ENCODE assay signal across 24 cellular contexts in the genomic region with DNA sequence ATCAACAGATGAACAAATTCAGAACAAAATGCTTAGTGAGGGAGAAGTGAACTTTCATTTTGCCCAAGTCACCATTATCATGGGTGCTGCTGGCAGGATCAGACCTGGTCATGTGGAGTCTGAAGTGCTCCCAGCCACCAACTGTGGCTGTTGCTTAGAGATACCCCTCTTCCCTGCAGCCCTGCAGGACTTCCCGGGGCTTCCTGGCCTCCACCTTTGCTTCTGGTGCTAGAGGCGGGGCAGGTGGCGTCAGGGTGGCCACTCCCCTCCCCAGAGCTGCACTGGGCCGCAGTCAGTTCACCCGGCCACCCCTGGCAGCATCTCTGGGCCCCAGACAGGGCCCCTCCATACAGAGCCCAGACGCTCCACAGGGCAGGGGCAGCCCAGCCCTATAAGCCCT. TPM values are rescaled to one million over a fixed set of nuclear protein-coding genes. Genes with fewer than 3 reads are reported as not detected.
A peak's percentile ranks its signal among the peaks of the same experiment; 100 is the strongest.
DNase-seq lines count a peak whose midpoint lies in the region; ATAC-seq, FAIRE-seq and TF ChIP-seq lines count a peak whose summit lies in the region.
"Had no signal": no experiment of that assay in that cellular context is flagged by ENCODE, and none has a peak within 500 bp of the region (broad histone marks: within the 10 kb centered on the region; RNA-seq: fewer than 3 reads in every experiment).

No MANE protein-coding gene starts in this region.

- H3K9ac ChIP-seq in BLaER1 (peak overlapping the region; percentile 27; the same call in 1 of the 2 replicates), mammary epithelial cell (ENCODE audit: insufficient read depth, low read length) (no peak overlapping the region), kidney (ENCODE audit: low read length in 2 of 2) (no peak overlapping the region)

- 100% methylated on average over 1 of the region's 6 CpGs for WGBS in mammary epithelial cell (ENCODE audit: low coverage, missing lambda C conversion rate)

- H3K9me3 ChIP-seq in BLaER1 (no peaks in the 10 kb centered on the region), mammary epithelial cell (replicated peaks; ENCODE audit: insufficient read depth, low read length) (no peaks in the 10 kb centered on the region), kidney (ENCODE audit: control insufficient read depth in 1 of 2, low read length in 2 of 2) (no peaks in the 10 kb centered on the region)
- H3K9me3 ChIP-seq: breast epithelium, colonic mucosa, prostate gland had no signal

- intact Hi-C loops in mammary epithelial cell (cut with micrococcal nuclease) (loop anchor here (1.0 to 2.0 kb wide), 2 partner anchors 152 to 207 kb away; no protein-coding TSS in a partner anchor), MCF 10A (cut with micrococcal nuclease) (no loop called here), kidney (cut with DNase I) (no loop called here)

- H3K4me3 Mint-ChIP-seq in MCF 10A (ENCODE audit: unreplicated experiment): no peak overlapping the region
- H3K4me3 Mint-ChIP-seq: activated CD8-positive, alpha-beta memory T cell treated with anti-CD3 and anti-CD28 coated beads, Interleukin-2, amount 10 ng/mL, durations not matched to agents 7 days and 5 days; activated naive CD4-positive, alpha-beta T cell treated with anti-CD3 and anti-CD28 coated beads for 36 hours; CD4-positive, CD25-positive, alpha-beta regulatory T cell; effector memory CD8-positive, alpha-beta T cell; naive B cell; type B pancreatic cell had no signal

- CTCF ChIA-PET in mammary epithelial cell (lab: Charles Lee; ENCODE audit: low non-redundant PET) (no interaction called here), MCF 10A (lab: Yijun Ruan, JAX) (interaction anchor here (0.6 to 1.1 kb wide), 3 partner anchors 27 to 527 kb away, joined by 3 read pairs; no protein-coding TSS in a partner anchor)

- no peaks in the 10 kb centered on the region for H4K20me1 ChIP-seq in BLaER1
- H4K20me1 ChIP-seq in mammary epithelial cell (ENCODE audit: insufficient read depth, low read length): no peaks in the 10 kb centered on the region

- H3K4me1 ChIP-seq in BLaER1: peaks cover 85% of the 10 kb centered on the region
- peaks cover 16% of the 10 kb centered on the region for H3K4me1 ChIP-seq in mammary epithelial cell (ENCODE audit: insufficient read depth, low read length)
- peaks cover 0 to 6% of the 10 kb centered on the region in 2 donors for H3K4me1 ChIP-seq in kidney (ENCODE audit: control insufficient read depth in 1 of 2, insufficient read depth in 1 of 2, low read depth in 1 of 2, low read length in 2 of 2)

- H3K27ac ChIP-seq in BLaER1 (peak overlapping the region; percentile 85), mammary epithelial cell (ENCODE audit: insufficient read depth, low read depth, low read length) (no peak overlapping the region), kidney (ENCODE audit: low read depth in 2 of 2, low read length in 2 of 2) (no peak overlapping the region)
- H3K27ac ChIP-seq: breast epithelium, colonic mucosa, prostate gland had no signal

- dilution Hi-C loops in mammary epithelial cell (cut with HindIII; ENCODE audit: low sequenced_read_pairs): loop anchor here (5.0 kb wide), 2 partner anchors 80 to 225 kb away; no protein-coding TSS in a partner anchor

- H3K4me1 Mint-ChIP-seq in MCF 10A (ENCODE audit: insufficient read depth, unreplicated experiment): no peaks in the 10 kb centered on the region
- H3K4me1 Mint-ChIP-seq: activated CD8-positive, alpha-beta memory T cell treated with anti-CD3 and anti-CD28 coated beads, Interleukin-2, amount 10 ng/mL, durations not matched to agents 7 days and 5 days had no signal

- DNase-seq in COLO668 (lab: John Stamatoyannopoulos, UW; ENCODE audit: unreplicated experiment): peak; percentile 61
- DNase-seq in NCI-H146 treated with DMSO at 0.1 percent for 48 hours (lab: John Stamatoyannopoulos, UW; ENCODE audit: unreplicated experiment): peak; percentile 28
- peak; percentile 59 for DNase-seq in RPMI8226
- no peak for DNase-seq in mammary epithelial cell
- DNase-seq in MCF 10A (ENCODE audit: unreplicated experiment): no peak
- no peak for DNase-seq in kidney
- DNase-seq: activated CD4-positive, alpha-beta T cell treated with anti-CD3 and anti-CD28 coated beads, Interleukin-2, amount 50 U/mL, for 1 hour; activated CD8-positive, alpha-beta memory T cell treated with anti-CD3 and anti-CD28 coated beads, Interleukin-2, amount 10 ng/mL, durations not matched to agents 7 days and 5 days; activated naive CD4-positive, alpha-beta T cell treated with anti-CD3 and anti-CD28 coated beads for 36 hours; CD4-positive, CD25-positive, alpha-beta regulatory T cell; colonic mucosa; effector memory CD8-positive, alpha-beta T cell; foreskin fibroblast; GOT3; naive B cell; NCI-H1694 treated with DMSO at 0.1 percent for 48 hours; NCI-H446 treated with DMSO at 0.1 percent for 48 hours; stimulated activated CD8-positive, alpha-beta memory T cell treated with anti-CD3 and anti-CD28 coated beads, Interleukin-4, amount 100 ng/mL, for 48 hours had no signal

- TF ChIP-seq CTCF in mammary epithelial cell (conservative IDR thresholded peaks at IDR 0.05 in 1 of 2, IDR thresholded peaks at IDR 0.05 in 1 of 2; ENCODE audit: extremely low read depth in 1 of 2, insufficient read depth in 1 of 2, low read depth in 1 of 2, low read length in 2 of 2) (no peak), MCF 10A (IDR thresholded peaks at IDR 0.05; ENCODE audit: unreplicated experiment) (no peak), kidney (IDR thresholded peaks at IDR 0.05; ENCODE audit: borderline replicate concordance, extremely low read depth, insufficient read depth) (no peak)

- FAIRE-seq in kidney (lab: Jason Lieb, UNC): no peak

- in situ Hi-C loops in mammary epithelial cell (cut with MboI; ENCODE audit: low sequenced_read_pairs in 2 of 2): loop anchor here in 1 of 2 donors (25.0 kb wide), 1 partner anchor 205 kb away; no protein-coding TSS in a partner anchor

- H3K4me3 ChIP-seq in BLaER1: no peak overlapping the region
- H3K4me3 ChIP-seq in mammary epithelial cell (replicated peaks in 1 of 3; ENCODE audit: insufficient read depth in 1 of 3, low read depth in 2 of 3, low read length in 3 of 3): no peak overlapping the region
- no peak overlapping the region for H3K4me3 ChIP-seq in kidney (ENCODE audit: low read length in 2 of 2)
- H3K4me3 ChIP-seq: breast epithelium, colonic mucosa, prostate gland had no signal

- H3K27me3 ChIP-seq in BLaER1 (no peaks in the 10 kb centered on the region), mammary epithelial cell (ENCODE audit: insufficient read depth, low read length) (peaks cover 2% of the 10 kb centered on the region)
- H3K27me3 ChIP-seq: breast epithelium, colonic mucosa had no signal

- no peak overlapping the region for H3K27ac Mint-ChIP-seq in MCF 10A (ENCODE audit: low read depth, unreplicated experiment)
- H3K27ac Mint-ChIP-seq: activated CD8-positive, alpha-beta memory T cell treated with anti-CD3 and anti-CD28 coated beads, Interleukin-2, amount 10 ng/mL, durations not matched to agents 7 days and 5 days; activated naive CD4-positive, alpha-beta T cell treated with anti-CD3 and anti-CD28 coated beads for 36 hours; CD4-positive, CD25-positive, alpha-beta regulatory T cell; type B pancreatic cell had no signal

- H3K36me3 ChIP-seq in BLaER1: no peaks in the 10 kb centered on the region
- H3K36me3 ChIP-seq in mammary epithelial cell (ENCODE audit: insufficient read depth, low read length): no peaks in the 10 kb centered on the region
- no peaks in the 10 kb centered on the region for H3K36me3 ChIP-seq in kidney (ENCODE audit: control insufficient read depth in 1 of 2, insufficient read depth in 2 of 2, low read length in 2 of 2)
- H3K36me3 ChIP-seq: breast epithelium, colonic mucosa, prostate gland had no signal

- H3K4me2 ChIP-seq in BLaER1 (peak overlapping the region; percentile 88), mammary epithelial cell (ENCODE audit: insufficient read depth, low read depth, low read length) (no peak overlapping the region)

- H3K79me2 ChIP-seq in mammary epithelial cell (ENCODE audit: insufficient read depth, low read length): no peaks in the 10 kb centered on the region

- BruUV-seq in mammary epithelial cell (replicated peaks; lab: Mats Ljungman, UMichigan) (no TSS peak), MCF 10A (replicated peaks; lab: Mats Ljungman, UMichigan) (no TSS peak)

- peaks cover 19% of the 10 kb centered on the region for H3K27me3 Mint-ChIP-seq in MCF 10A (ENCODE audit: insufficient read depth, unreplicated experiment)
- H3K27me3 Mint-ChIP-seq: activated CD8-positive, alpha-beta memory T cell treated with anti-CD3 and anti-CD28 coated beads, Interleukin-2, amount 10 ng/mL, durations not matched to agents 7 days and 5 days; CD4-positive, CD25-positive, alpha-beta regulatory T cell; type B pancreatic cell had no signal

- no peak overlapping the region for H2AFZ ChIP-seq in mammary epithelial cell (ENCODE audit: low read depth, low read length)

- ATAC-seq in GM21423 (IDR thresholded peaks at IDR 0.05; ENCODE audit: unreplicated experiment): no peak
- ATAC-seq: activated CD8-positive, alpha-beta memory T cell treated with anti-CD3 and anti-CD28 coated beads, Interleukin-2, amount 10 ng/mL, durations not matched to agents 7 days and 5 days; effector memory CD8-positive, alpha-beta T cell had no signal

- H3K9me3 Mint-ChIP-seq in MCF 10A (ENCODE audit: unreplicated experiment): no peaks in the 10 kb centered on the region
- H3K9me3 Mint-ChIP-seq: activated naive CD4-positive, alpha-beta T cell treated with anti-CD3 and anti-CD28 coated beads for 36 hours; CD4-positive, CD25-positive, alpha-beta regulatory T cell; effector memory CD8-positive, alpha-beta T cell; naive B cell; type B pancreatic cell had no signal

- POLR2A ChIA-PET in MCF 10A (lab: Yijun Ruan, JAX): no interaction called here

- H3K36me3 Mint-ChIP-seq in MCF 10A (ENCODE audit: insufficient read depth, unreplicated experiment): no peaks in the 10 kb centered on the region
- H3K36me3 Mint-ChIP-seq: activated CD8-positive, alpha-beta memory T cell treated with anti-CD3 and anti-CD28 coated beads, Interleukin-2, amount 10 ng/mL, durations not matched to agents 7 days and 5 days; CD4-positive, CD25-positive, alpha-beta regulatory T cell; naive B cell; type B pancreatic cell had no signal

RNA-seq across cellular contexts. Expression of a gene that starts 30.0 kb away (rescaled TPM):
- total RNA-seq in mammary epithelial cell (10 to 100 TPM; 10.5 to 21.2 TPM), MCF 10A (2022) (6.3 and 8.1 TPM in 2 replicates), kidney (92.9 TPM)
- polyA plus RNA-seq in mammary epithelial cell (6.3 TPM), kidney (ENCODE audit: insufficient read depth, low read depth, low replicate concordance) (28.2 TPM)
- polyA minus RNA-seq in mammary epithelial cell: 17.0 TPM

RNA-seq across cellular contexts. Expression of a gene that starts 59.6 kb away (rescaled TPM):
- not detected for total RNA-seq in mammary epithelial cell
- polyA plus RNA-seq in mammary epithelial cell: not detected
- polyA minus RNA-seq in mammary epithelial cell: not detected
- total RNA-seq in MCF 10A (2022): not detected in 2 replicates
- total RNA-seq in kidney: 2.2 TPM
- 69.3 TPM for polyA plus RNA-seq in kidney (ENCODE audit: insufficient read depth, low read depth, low replicate concordance)
- total RNA-seq: activated CD8-positive, alpha-beta memory T cell treated with anti-CD3 and anti-CD28 coated beads, Interleukin-2, amount 10 ng/mL, durations not matched to agents 7 days and 5 days; activated naive CD4-positive, alpha-beta T cell treated with anti-CD3 and anti-CD28 coated beads for 36 hours; breast epithelium; CD4-positive, CD25-positive, alpha-beta regulatory T cell had no signal
- polyA plus RNA-seq: CD4-positive, CD25-positive, alpha-beta regulatory T cell; esophagus had no signal

Comparison
In these comparisons a context has a peak if more than half of its experiments do, and no peak if none do; other contexts are left out.
1. DNase-seq: peak in COLO668 (single experiment), NCI-H146 treated with DMSO at 0.1 percent for 48 hours (single experiment) and RPMI8226 (single experiment); none in mammary epithelial cell (single experiment), MCF 10A (single experiment) and kidney (single experiment).